Comparison of ENCODE assay signal across 8 cellular contexts in genomic region chr12:10392394-10392930, GRCh38. TPM values are rescaled to one million over a fixed set of nuclear protein-coding genes. Genes with fewer than 3 reads are reported as not detected.
DNase-seq lines count a peak whose midpoint lies in the region; ATAC-seq and TF ChIP-seq lines count a peak whose summit lies in the region.

No MANE protein-coding gene starts in this region.

- no peaks in the 10 kb centered on the region for H3K9me2 ChIP-seq in PC-3 (replicated peaks; ENCODE audit: low read length)

- BruUV-seq in PC-3 (replicated peaks; lab: Mats Ljungman, UMichigan): no TSS peak

- POLR2A ChIA-PET in PC-3 (lab: Charles Lee; ENCODE audit: unreplicated experiment): no interaction called here

- CTCF ChIA-PET in PC-3 (lab: Charles Lee): no interaction called here

- ATAC-seq in GM19043 (IDR thresholded peaks at IDR 0.05; ENCODE audit: low read depth, unreplicated experiment) (peak; percentile 61), HG03378 (IDR thresholded peaks at IDR 0.05; ENCODE audit: unreplicated experiment) (peak; percentile 64), PC-3 (peak; percentile 44)

- TF ChIP-seq CTCF in PC-3 (conservative IDR thresholded peaks at IDR 0.05; ENCODE audit: low read depth, low read length) (no peak), fibroblast of mammary gland (conservative IDR thresholded peaks at IDR 0.05; ENCODE audit: control insufficient read depth, insufficient read depth, low read depth, low read length) (no peak)

- H3K4me3 ChIP-seq in PC-3 (ENCODE audit: low read length) (no peak overlapping the region), fibroblast of mammary gland (ENCODE audit: control insufficient read depth, low read depth, low read length) (no peak overlapping the region), skeletal muscle satellite cell (ENCODE audit: low read length) (no peak overlapping the region), HAP-1 (no peak overlapping the region)

- in situ Hi-C loops in HAP-1 (cut with MboI; ENCODE audit: low sequenced_read_pairs): no loop called here

- H4K20me1 ChIP-seq in PC-3 (ENCODE audit: low read length): no peaks in the 10 kb centered on the region

- DNase-seq in AML-193 (lab: John Stamatoyannopoulos, UW) (peak; percentile 98), PC-3 (peak; percentile 85), fibroblast of mammary gland (ENCODE audit: low read depth) (peak; percentile 94), occipital lobe (lab: John Stamatoyannopoulos, UW) (no peak), HAP-1 (ENCODE audit: low spot score in 2 of 2) (no peak)

- no peaks in the 10 kb centered on the region for H3F3A ChIP-seq in PC-3 (ENCODE audit: low read length, unreplicated experiment)

- no peaks in the 10 kb centered on the region for H3K9me3 ChIP-seq in PC-3 (ENCODE audit: low read length)
- no peaks in the 10 kb centered on the region for H3K9me3 ChIP-seq in skeletal muscle satellite cell (replicated peaks; ENCODE audit: low read length)
- H3K9me3 ChIP-seq in HAP-1: no peaks in the 10 kb centered on the region

- H3K4me2 ChIP-seq in PC-3 (ENCODE audit: low read length) (peak overlapping the region; percentile 63), skeletal muscle satellite cell (ENCODE audit: low read length) (peak overlapping the region; percentile 63)

- no peaks in the 10 kb centered on the region for H3K27me3 ChIP-seq in PC-3 (ENCODE audit: low read length)
- H3K27me3 ChIP-seq in skeletal muscle satellite cell (ENCODE audit: control insufficient read depth, insufficient read depth, low read length): no peaks in the 10 kb centered on the region
- peaks cover 3% of the 10 kb centered on the region; the same call in 1 of the 2 replicates for H3K27me3 ChIP-seq in HAP-1 (ENCODE audit: low read depth)

- H3K36me3 ChIP-seq in PC-3 (ENCODE audit: low read depth, low read length) (no peaks in the 10 kb centered on the region), skeletal muscle satellite cell (ENCODE audit: insufficient read depth, low read length) (no peaks in the 10 kb centered on the region), HAP-1 (replicated peaks) (no peaks in the 10 kb centered on the region)

- H2AFZ ChIP-seq in PC-3 (ENCODE audit: low read length): no peak overlapping the region

- H3K27ac ChIP-seq in PC-3 (ENCODE audit: low read length): peak overlapping the region; percentile 25; the same call in 1 of the 2 replicates

- intact Hi-C loops in PC-3 (cut with micrococcal nuclease): no loop called here

- no peaks in the 10 kb centered on the region for H3K79me2 ChIP-seq in PC-3 (ENCODE audit: low read length)

- H3K4me1 ChIP-seq in PC-3 (ENCODE audit: insufficient read depth, low read length) (peaks cover 45% of the 10 kb centered on the region), skeletal muscle satellite cell (ENCODE audit: control insufficient read depth, insufficient read depth, low read length) (peaks cover 27% of the 10 kb centered on the region), HAP-1 (no peaks in the 10 kb centered on the region; the same call in 1 of the 2 replicates)

- H3K9ac ChIP-seq in PC-3 (ENCODE audit: low read length) (no peak overlapping the region), skeletal muscle satellite cell (ENCODE audit: low read depth, low read length) (no peak overlapping the region)

RNA-seq across cellular contexts. Expression of gene KLRK1, which starts 2.6 kb away (rescaled TPM):
- total RNA-seq in PC-3 (2014; rRNA removed) (not detected in 2 replicates), occipital lobe (not detected)
- not detected in 2 replicates for total RNA-seq in skeletal muscle satellite cell (2012; rRNA removed)

RNA-seq across cellular contexts. Expression of gene KLRC4, which starts 17.1 kb away (rescaled TPM):
- total RNA-seq in PC-3 (2014; rRNA removed) (not detected in 2 replicates), occipital lobe (not detected)
- total RNA-seq in skeletal muscle satellite cell (2012; rRNA removed): not detected in 2 replicates

RNA-seq across cellular contexts. Expression of gene KLRC3, which starts 27.9 kb away (rescaled TPM):
- not detected in 2 replicates for total RNA-seq in PC-3 (2014; rRNA removed)
- total RNA-seq in skeletal muscle satellite cell (2012; rRNA removed): not detected in 2 replicates
- total RNA-seq in occipital lobe: 2.2 TPM

RNA-seq across cellular contexts. Expression of gene KLRC2, which starts 43.3 kb away (rescaled TPM):
- total RNA-seq in PC-3 (2014; rRNA removed): not detected in 2 replicates
- 0.51 TPM in 1 of 2 replicates, not detected in the other for total RNA-seq in skeletal muscle satellite cell (2012; rRNA removed)
- total RNA-seq in occipital lobe: 2.5 TPM

Comparison
In these comparisons a context has a peak if more than half of its experiments do, and no peak if none do; other contexts are left out.
1. DNase-seq: peak in AML-193 (2 of 2), PC-3 (single experiment) and fibroblast of mammary gland (single experiment); none in occipital lobe (single experiment) and HAP-1 (0 of 2).
2. Peak in every context shown above with its lines, with median percentiles within 50 percentile points of each other: ATAC-seq.